Comparison of ENCODE assay signal across 1 cellular context in the genomic region with DNA sequence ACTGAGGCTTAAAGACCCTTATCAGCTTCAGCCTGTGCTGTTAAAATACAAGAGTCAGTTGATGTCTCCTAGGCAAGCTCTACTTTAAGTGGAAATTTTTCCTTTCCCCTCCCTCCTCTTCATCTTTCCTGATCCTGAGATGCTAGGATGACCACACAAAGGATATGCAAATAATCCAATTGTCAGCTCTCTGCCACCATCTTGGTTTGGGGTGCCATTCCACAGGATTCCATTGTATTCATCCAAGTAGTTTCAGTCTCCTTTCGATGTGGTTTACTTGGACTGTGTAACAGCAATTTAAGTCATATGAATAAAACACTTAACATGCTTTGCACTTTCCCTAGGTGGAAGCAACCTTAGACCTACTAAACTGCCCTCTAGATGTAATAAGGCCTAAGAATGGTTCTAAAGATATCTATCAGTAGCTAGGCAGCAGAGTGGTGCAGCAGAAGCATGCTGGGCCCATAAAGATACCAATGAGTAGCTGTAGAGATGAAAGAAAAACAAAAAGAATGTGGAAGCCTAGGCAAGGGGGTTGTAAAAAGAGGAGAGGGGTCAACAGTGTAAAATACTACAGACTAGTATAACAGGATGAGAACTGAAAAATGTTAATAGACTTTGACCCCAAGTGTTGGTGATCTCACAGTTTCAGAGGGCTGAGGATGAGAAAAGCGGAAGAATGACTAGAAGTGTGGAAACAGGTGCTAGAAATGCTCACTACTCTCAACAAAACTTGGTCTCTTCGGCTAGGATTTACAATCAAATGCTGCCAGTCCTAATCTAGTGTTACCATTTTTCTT.
TF ChIP-seq lines count a peak whose summit lies in the region.

No MANE protein-coding gene starts in this region.

TF ChIP-seq in GM12878, 131 proteins besides CTCF, POLR2A, EP300 and RAD21 (continued from another document and continues in another):
- TF ChIP-seq, protein P1, sequence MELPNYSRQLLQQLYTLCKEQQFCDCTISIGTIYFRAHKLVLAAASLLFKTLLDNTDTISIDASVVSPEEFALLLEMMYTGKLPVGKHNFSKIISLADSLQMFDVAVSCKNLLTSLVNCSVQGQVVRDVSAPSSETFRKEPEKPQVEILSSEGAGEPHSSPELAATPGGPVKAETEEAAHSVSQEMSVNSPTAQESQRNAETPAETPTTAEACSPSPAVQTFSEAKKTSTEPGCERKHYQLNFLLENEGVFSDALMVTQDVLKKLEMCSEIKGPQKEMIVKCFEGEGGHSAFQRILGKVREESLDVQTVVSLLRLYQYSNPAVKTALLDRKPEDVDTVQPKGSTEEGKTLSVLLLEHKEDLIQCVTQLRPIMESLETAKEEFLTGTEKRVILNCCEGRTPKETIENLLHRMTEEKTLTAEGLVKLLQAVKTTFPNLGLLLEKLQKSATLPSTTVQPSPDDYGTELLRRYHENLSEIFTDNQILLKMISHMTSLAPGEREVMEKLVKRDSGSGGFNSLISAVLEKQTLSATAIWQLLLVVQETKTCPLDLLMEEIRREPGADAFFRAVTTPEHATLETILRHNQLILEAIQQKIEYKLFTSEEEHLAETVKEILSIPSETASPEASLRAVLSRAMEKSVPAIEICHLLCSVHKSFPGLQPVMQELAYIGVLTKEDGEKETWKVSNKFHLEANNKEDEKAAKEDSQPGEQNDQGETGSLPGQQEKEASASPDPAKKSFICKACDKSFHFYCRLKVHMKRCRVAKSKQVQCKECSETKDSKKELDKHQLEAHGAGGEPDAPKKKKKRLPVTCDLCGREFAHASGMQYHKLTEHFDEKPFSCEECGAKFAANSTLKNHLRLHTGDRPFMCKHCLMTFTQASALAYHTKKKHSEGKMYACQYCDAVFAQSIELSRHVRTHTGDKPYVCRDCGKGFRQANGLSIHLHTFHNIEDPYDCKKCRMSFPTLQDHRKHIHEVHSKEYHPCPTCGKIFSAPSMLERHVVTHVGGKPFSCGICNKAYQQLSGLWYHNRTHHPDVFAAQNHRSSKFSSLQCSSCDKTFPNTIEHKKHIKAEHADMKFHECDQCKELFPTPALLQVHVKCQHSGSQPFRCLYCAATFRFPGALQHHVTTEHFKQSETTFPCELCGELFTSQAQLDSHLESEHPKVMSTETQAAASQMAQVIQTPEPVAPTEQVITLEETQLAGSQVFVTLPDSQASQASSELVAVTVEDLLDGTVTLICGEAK (IDR thresholded peaks at IDR 0.05; ENCODE audit: borderline replicate concordance) = no peak; the same call in 1 of the 2 replicates
- TF ChIP-seq, protein P2, sequence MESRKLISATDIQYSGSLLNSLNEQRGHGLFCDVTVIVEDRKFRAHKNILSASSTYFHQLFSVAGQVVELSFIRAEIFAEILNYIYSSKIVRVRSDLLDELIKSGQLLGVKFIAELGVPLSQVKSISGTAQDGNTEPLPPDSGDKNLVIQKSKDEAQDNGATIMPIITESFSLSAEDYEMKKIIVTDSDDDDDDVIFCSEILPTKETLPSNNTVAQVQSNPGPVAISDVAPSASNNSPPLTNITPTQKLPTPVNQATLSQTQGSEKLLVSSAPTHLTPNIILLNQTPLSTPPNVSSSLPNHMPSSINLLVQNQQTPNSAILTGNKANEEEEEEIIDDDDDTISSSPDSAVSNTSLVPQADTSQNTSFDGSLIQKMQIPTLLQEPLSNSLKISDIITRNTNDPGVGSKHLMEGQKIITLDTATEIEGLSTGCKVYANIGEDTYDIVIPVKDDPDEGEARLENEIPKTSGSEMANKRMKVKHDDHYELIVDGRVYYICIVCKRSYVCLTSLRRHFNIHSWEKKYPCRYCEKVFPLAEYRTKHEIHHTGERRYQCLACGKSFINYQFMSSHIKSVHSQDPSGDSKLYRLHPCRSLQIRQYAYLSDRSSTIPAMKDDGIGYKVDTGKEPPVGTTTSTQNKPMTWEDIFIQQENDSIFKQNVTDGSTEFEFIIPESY (IDR thresholded peaks at IDR 0.05) = no peak
- TF ChIP-seq MEF2A (IDR thresholded peaks at IDR 0.05; ENCODE audit: insufficient read depth, low read depth, low read length) (0 out of 2 replicates have a peak, but pooled peaks have one; percentile 7), SIX5 (IDR thresholded peaks at IDR 0.05; ENCODE audit: low read depth, low read length, severe bottlenecking) (no peak), BHLHE40 (IDR thresholded peaks at IDR 0.05; ENCODE audit: borderline replicate concordance in 1 of 2, low read depth in 2 of 2, low read length in 1 of 2) (peak; percentile 45 to 48; a peak in 1 of 4 replicates), ETV6 (conservative IDR thresholded peaks at IDR 0.05 in 1 of 2, IDR thresholded peaks at IDR 0.05 in 1 of 2; ENCODE audit: borderline replicate concordance in 1 of 2, low read depth in 1 of 2) (no peak), ZNF274 (IDR thresholded peaks at IDR 0.05; ENCODE audit: insufficient read depth, insufficient read length) (no peak), ZSCAN29 (IDR thresholded peaks at IDR 0.05) (0 out of 2 replicates have a peak, but pooled peaks have one; percentile 34), RUNX3 (IDR thresholded peaks at IDR 0.05; ENCODE audit: low read length) (peak; percentile 40; the same call in 1 of the 2 replicates), ZBED1 (IDR thresholded peaks at IDR 0.05; ENCODE audit: borderline replicate concordance) (no peak), CBX5 (IDR thresholded peaks at IDR 0.05; ENCODE audit: low read depth) (no peak), NR2F1 (conservative IDR thresholded peaks at IDR 0.05) (peak; percentile 93), ZNF217 (IDR thresholded peaks at IDR 0.05) (peak; percentile 95), ESRRA (IDR thresholded peaks at IDR 0.05; ENCODE audit: low read length) (no peak), KDM1A (IDR thresholded peaks at IDR 0.05; ENCODE audit: borderline replicate concordance) (no peak), PAX5 (IDR thresholded peaks at IDR 0.05; ENCODE audit: borderline replicate concordance, low read depth, low read length) (no peak)
- TF ChIP-seq, protein P3, sequence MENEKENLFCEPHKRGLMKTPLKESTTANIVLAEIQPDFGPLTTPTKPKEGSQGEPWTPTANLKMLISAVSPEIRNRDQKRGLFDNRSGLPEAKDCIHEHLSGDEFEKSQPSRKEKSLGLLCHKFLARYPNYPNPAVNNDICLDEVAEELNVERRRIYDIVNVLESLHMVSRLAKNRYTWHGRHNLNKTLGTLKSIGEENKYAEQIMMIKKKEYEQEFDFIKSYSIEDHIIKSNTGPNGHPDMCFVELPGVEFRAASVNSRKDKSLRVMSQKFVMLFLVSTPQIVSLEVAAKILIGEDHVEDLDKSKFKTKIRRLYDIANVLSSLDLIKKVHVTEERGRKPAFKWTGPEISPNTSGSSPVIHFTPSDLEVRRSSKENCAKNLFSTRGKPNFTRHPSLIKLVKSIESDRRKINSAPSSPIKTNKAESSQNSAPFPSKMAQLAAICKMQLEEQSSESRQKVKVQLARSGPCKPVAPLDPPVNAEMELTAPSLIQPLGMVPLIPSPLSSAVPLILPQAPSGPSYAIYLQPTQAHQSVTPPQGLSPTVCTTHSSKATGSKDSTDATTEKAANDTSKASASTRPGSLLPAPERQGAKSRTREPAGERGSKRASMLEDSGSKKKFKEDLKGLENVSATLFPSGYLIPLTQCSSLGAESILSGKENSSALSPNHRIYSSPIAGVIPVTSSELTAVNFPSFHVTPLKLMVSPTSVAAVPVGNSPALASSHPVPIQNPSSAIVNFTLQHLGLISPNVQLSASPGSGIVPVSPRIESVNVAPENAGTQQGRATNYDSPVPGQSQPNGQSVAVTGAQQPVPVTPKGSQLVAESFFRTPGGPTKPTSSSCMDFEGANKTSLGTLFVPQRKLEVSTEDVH (IDR thresholded peaks at IDR 0.05; ENCODE audit: low read depth, partially characterized antibody) = no peak
- TF ChIP-seq, protein P4, sequence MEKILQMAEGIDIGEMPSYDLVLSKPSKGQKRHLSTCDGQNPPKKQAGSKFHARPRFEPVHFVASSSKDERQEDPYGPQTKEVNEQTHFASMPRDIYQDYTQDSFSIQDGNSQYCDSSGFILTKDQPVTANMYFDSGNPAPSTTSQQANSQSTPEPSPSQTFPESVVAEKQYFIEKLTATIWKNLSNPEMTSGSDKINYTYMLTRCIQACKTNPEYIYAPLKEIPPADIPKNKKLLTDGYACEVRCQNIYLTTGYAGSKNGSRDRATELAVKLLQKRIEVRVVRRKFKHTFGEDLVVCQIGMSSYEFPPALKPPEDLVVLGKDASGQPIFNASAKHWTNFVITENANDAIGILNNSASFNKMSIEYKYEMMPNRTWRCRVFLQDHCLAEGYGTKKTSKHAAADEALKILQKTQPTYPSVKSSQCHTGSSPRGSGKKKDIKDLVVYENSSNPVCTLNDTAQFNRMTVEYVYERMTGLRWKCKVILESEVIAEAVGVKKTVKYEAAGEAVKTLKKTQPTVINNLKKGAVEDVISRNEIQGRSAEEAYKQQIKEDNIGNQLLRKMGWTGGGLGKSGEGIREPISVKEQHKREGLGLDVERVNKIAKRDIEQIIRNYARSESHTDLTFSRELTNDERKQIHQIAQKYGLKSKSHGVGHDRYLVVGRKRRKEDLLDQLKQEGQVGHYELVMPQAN (conservative IDR thresholded peaks at IDR 0.05) = 0 out of 2 replicates have a peak, but pooled peaks have one; percentile 44
- TF ChIP-seq, protein P5, sequence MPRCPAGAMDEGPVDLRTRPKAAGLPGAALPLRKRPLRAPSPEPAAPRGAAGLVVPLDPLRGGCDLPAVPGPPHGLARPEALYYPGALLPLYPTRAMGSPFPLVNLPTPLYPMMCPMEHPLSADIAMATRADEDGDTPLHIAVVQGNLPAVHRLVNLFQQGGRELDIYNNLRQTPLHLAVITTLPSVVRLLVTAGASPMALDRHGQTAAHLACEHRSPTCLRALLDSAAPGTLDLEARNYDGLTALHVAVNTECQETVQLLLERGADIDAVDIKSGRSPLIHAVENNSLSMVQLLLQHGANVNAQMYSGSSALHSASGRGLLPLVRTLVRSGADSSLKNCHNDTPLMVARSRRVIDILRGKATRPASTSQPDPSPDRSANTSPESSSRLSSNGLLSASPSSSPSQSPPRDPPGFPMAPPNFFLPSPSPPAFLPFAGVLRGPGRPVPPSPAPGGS (IDR thresholded peaks at IDR 0.05; ENCODE audit: borderline replicate concordance, insufficient read depth, low read depth, low read length, poor library complexity, severe bottlenecking) = peak; percentile 32
- TF ChIP-seq, protein P6, sequence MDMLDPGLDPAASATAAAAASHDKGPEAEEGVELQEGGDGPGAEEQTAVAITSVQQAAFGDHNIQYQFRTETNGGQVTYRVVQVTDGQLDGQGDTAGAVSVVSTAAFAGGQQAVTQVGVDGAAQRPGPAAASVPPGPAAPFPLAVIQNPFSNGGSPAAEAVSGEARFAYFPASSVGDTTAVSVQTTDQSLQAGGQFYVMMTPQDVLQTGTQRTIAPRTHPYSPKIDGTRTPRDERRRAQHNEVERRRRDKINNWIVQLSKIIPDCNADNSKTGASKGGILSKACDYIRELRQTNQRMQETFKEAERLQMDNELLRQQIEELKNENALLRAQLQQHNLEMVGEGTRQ (IDR thresholded peaks at IDR 0.05; ENCODE audit: borderline replicate concordance, low read depth, low read length) = no peak
- TF ChIP-seq, protein P7, sequence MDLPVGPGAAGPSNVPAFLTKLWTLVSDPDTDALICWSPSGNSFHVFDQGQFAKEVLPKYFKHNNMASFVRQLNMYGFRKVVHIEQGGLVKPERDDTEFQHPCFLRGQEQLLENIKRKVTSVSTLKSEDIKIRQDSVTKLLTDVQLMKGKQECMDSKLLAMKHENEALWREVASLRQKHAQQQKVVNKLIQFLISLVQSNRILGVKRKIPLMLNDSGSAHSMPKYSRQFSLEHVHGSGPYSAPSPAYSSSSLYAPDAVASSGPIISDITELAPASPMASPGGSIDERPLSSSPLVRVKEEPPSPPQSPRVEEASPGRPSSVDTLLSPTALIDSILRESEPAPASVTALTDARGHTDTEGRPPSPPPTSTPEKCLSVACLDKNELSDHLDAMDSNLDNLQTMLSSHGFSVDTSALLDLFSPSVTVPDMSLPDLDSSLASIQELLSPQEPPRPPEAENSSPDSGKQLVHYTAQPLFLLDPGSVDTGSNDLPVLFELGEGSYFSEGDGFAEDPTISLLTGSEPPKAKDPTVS (IDR thresholded peaks at IDR 0.05; ENCODE audit: low read depth, low read length) = no peak
- TF ChIP-seq, protein P8, sequence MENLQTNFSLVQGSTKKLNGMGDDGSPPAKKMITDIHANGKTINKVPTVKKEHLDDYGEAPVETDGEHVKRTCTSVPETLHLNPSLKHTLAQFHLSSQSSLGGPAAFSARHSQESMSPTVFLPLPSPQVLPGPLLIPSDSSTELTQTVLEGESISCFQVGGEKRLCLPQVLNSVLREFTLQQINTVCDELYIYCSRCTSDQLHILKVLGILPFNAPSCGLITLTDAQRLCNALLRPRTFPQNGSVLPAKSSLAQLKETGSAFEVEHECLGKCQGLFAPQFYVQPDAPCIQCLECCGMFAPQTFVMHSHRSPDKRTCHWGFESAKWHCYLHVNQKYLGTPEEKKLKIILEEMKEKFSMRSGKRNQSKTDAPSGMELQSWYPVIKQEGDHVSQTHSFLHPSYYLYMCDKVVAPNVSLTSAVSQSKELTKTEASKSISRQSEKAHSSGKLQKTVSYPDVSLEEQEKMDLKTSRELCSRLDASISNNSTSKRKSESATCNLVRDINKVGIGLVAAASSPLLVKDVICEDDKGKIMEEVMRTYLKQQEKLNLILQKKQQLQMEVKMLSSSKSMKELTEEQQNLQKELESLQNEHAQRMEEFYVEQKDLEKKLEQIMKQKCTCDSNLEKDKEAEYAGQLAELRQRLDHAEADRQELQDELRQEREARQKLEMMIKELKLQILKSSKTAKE (IDR thresholded peaks at IDR 0.05; ENCODE audit: low read depth, poor library complexity, severe bottlenecking) = peak; percentile 76
- TF ChIP-seq, protein P9, sequence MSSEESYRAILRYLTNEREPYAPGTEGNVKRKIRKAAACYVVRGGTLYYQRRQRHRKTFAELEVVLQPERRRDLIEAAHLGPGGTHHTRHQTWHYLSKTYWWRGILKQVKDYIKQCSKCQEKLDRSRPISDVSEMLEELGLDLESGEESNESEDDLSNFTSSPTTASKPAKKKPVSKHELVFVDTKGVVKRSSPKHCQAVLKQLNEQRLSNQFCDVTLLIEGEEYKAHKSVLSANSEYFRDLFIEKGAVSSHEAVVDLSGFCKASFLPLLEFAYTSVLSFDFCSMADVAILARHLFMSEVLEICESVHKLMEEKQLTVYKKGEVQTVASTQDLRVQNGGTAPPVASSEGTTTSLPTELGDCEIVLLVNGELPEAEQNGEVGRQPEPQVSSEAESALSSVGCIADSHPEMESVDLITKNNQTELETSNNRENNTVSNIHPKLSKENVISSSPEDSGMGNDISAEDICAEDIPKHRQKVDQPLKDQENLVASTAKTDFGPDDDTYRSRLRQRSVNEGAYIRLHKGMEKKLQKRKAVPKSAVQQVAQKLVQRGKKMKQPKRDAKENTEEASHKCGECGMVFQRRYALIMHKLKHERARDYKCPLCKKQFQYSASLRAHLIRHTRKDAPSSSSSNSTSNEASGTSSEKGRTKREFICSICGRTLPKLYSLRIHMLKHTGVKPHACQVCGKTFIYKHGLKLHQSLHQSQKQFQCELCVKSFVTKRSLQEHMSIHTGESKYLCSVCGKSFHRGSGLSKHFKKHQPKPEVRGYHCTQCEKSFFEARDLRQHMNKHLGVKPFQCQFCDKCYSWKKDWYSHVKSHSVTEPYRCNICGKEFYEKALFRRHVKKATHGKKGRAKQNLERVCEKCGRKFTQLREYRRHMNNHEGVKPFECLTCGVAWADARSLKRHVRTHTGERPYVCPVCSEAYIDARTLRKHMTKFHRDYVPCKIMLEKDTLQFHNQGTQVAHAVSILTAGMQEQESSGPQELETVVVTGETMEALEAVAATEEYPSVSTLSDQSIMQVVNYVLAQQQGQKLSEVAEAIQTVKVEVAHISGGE (CRISPR knock-in tag; IDR thresholded peaks at IDR 0.05) = no peak
